In the genomic region with DNA sequence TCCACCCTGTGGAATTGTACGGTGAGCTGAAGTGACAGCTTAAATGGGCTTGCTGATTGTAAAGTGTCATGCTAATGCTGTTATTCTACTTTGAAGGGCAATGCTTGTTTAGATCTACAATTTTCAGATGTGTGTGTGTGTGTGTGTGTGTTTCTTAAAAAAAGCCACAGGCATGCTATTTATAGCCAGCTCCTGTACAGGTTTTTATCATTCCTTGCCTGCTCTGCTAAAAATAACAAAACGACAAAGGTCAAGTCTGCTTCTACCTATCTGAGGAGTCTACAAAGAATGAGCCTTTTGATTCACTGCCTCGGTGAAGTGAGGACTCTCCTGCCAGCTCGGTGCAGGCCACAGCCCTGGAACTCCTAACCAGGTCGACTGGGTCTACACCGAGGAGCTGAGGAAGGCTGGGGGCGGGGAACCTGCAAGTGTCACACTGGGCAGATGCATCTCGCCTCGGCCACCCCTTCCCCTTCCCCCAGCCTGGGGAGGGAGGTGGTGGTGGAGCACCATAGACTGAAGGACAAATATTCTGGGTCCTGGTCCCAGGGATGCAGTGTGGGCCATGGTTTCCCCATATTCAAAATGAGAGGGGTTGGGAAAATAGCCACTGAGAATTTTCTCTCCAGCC, we compare ENCODE assay signal across 29 cellular contexts. TPM values are rescaled to one million over a fixed set of nuclear protein-coding genes. Genes with fewer than 3 reads are reported as not detected.
DNase-seq lines count a peak whose midpoint lies in the region; ATAC-seq, FAIRE-seq and TF ChIP-seq lines count a peak whose summit lies in the region.
"Had no signal": no experiment of that assay in that cellular context is flagged by ENCODE, and none has a peak within 500 bp of the region (broad histone marks: within the 10 kb centered on the region; RNA-seq: fewer than 3 reads in every experiment).

No MANE protein-coding gene starts in this region.

- CTCF ChIA-PET in activated CD8-positive, alpha-beta T cell treated with anti-CD3 and anti-CD28 coated beads, Interleukin-2, amount 10 ng/mL, durations not matched to agents 7 days and 5 days (lab: Charles Lee) = no interaction called here

- peak; percentile 42 for ATAC-seq in Right ventricle myocardium inferior
- no peak for ATAC-seq in left cardiac atrium
- no peak for ATAC-seq in T-helper 17 cell
- ATAC-seq in activated CD8-positive, alpha-beta T cell treated with anti-CD3 and anti-CD28 coated beads, Interleukin-2, amount 10 ng/mL, durations not matched to agents 7 days and 5 days = no peak
- ATAC-seq: activated naive CD8-positive, alpha-beta T cell treated with anti-CD3 and anti-CD28 coated beads, Interleukin-2, amount 50 U/mL, for 24 hours; body of pancreas; PC-3 had no signal

- H3K4me3 Mint-ChIP-seq in T-helper 17 cell = no peak overlapping the region
- H3K4me3 Mint-ChIP-seq in glutamatergic neuron (ENCODE audit: unreplicated experiment) = no peak overlapping the region
- no peak overlapping the region for H3K4me3 Mint-ChIP-seq in activated CD8-positive, alpha-beta T cell treated with anti-CD3 and anti-CD28 coated beads, Interleukin-2, amount 10 ng/mL, durations not matched to agents 7 days and 5 days
- H3K4me3 Mint-ChIP-seq: activated naive CD8-positive, alpha-beta T cell treated with anti-CD3 and anti-CD28 coated beads, Interleukin-2, amount 50 U/mL, for 24 hours; B cell; HFFc6; naive B cell had no signal

- peak; percentile 40 for DNase-seq in Right ventricle myocardium inferior (ENCODE audit: missing footprints)
- DNase-seq in left cardiac atrium = no peak
- DNase-seq in T-helper 17 cell = no peak
- peak; percentile 53 for DNase-seq in islet precursor cell
- peak; percentile 48 to 78 for DNase-seq in suprapubic skin (ENCODE audit: low spot score in 2 of 2)
- DNase-seq in glutamatergic neuron = no peak
- no peak for DNase-seq in activated CD8-positive, alpha-beta T cell treated with anti-CD3 and anti-CD28 coated beads, Interleukin-2, amount 10 ng/mL, durations not matched to agents 7 days and 5 days
- no peak for DNase-seq in urothelium cell line (ENCODE audit: low spot score)
- DNase-seq: activated CD4-positive, alpha-beta T cell treated with anti-CD3 and anti-CD28 coated beads, Interleukin-2, amount 50 U/mL, for 48 hours; activated gamma-delta T cell treated with Interleukin-2 at 50 U/mL for 16 hours; activated naive CD8-positive, alpha-beta T cell treated with anti-CD3 and anti-CD28 coated beads, Interleukin-2, amount 50 U/mL, for 24 hours; activated T-cell treated with anti-CD3 and anti-CD28 coated beads for 4 hours; body of pancreas; DMS153; HFFc6; kidney glomerular epithelial cell; naive B cell; NCI-H1048; NCI-H1694; NCI-H2171; NCI-H524; NK-92 treated with Interleukin-12 subunit alpha and Interleukin-12 subunit beta, amount 100 ng/mL, for 24 hours; occipital lobe; SHP77 treated with DMSO at 0.1 percent for 48 hours; stimulated activated CD4-positive, alpha-beta T cell treated with anti-CD3 and anti-CD28 coated beads, Interleukin-2, amount 100 ng/mL, for 24 hours; trophoblast cell had no signal

- H3K27ac Mint-ChIP-seq in T-helper 17 cell (peak overlapping the region; percentile 81), glutamatergic neuron (ENCODE audit: unreplicated experiment) (no peak overlapping the region)
- H3K27ac Mint-ChIP-seq in activated CD8-positive, alpha-beta T cell treated with anti-CD3 and anti-CD28 coated beads, Interleukin-2, amount 10 ng/mL, durations not matched to agents 7 days and 5 days = no peak overlapping the region
- H3K27ac Mint-ChIP-seq: activated naive CD8-positive, alpha-beta T cell treated with anti-CD3 and anti-CD28 coated beads, Interleukin-2, amount 50 U/mL, for 24 hours; B cell; HFFc6 had no signal

- H3K36me3 Mint-ChIP-seq in T-helper 17 cell (ENCODE audit: low read depth) (peaks cover 5% of the 10 kb centered on the region), glutamatergic neuron (ENCODE audit: unreplicated experiment) (peaks cover 4% of the 10 kb centered on the region)
- H3K36me3 Mint-ChIP-seq in activated CD8-positive, alpha-beta T cell treated with anti-CD3 and anti-CD28 coated beads, Interleukin-2, amount 10 ng/mL, durations not matched to agents 7 days and 5 days (ENCODE audit: low read depth) = no peaks in the 10 kb centered on the region
- H3K36me3 Mint-ChIP-seq: naive B cell had no signal

- no peak for TF ChIP-seq CTCF in suprapubic skin (IDR thresholded peaks at IDR 0.05)
- TF ChIP-seq CTCF in glutamatergic neuron (IDR thresholded peaks at IDR 0.05; ENCODE audit: partially characterized antibody, unreplicated experiment) = no peak

- 62% methylated on average over 7 of the region's 9 CpGs for WGBS in suprapubic skin

- H3K4me1 ChIP-seq in suprapubic skin = peaks cover 6% of the 10 kb centered on the region

- no peaks in the 10 kb centered on the region for H3K9me3 ChIP-seq in T-helper 17 cell (ENCODE audit: control insufficient read depth, low read length, poor library complexity, severe bottlenecking)
- no peaks in the 10 kb centered on the region for H3K9me3 ChIP-seq in suprapubic skin
- H3K9me3 ChIP-seq: body of pancreas had no signal

- H3K4me3 ChIP-seq in suprapubic skin = no peak overlapping the region
- H3K4me3 ChIP-seq: body of pancreas, smooth muscle cell had no signal

- intact Hi-C loops in Right ventricle myocardium inferior (cut with DNase I) (no loop called here), left cardiac atrium (cut with DNase I) (no loop called here)

- H3K27me3 Mint-ChIP-seq in T-helper 17 cell = peaks cover 54% of the 10 kb centered on the region
- peaks cover 3% of the 10 kb centered on the region for H3K27me3 Mint-ChIP-seq in glutamatergic neuron (ENCODE audit: unreplicated experiment)
- peaks cover 9% of the 10 kb centered on the region for H3K27me3 Mint-ChIP-seq in activated CD8-positive, alpha-beta T cell treated with anti-CD3 and anti-CD28 coated beads, Interleukin-2, amount 10 ng/mL, durations not matched to agents 7 days and 5 days (ENCODE audit: low read depth)
- H3K27me3 Mint-ChIP-seq: activated naive CD8-positive, alpha-beta T cell treated with anti-CD3 and anti-CD28 coated beads, Interleukin-2, amount 50 U/mL, for 24 hours had no signal

- H3K4me1 Mint-ChIP-seq in T-helper 17 cell (peaks cover 5% of the 10 kb centered on the region), glutamatergic neuron (ENCODE audit: low read depth, unreplicated experiment) (peaks cover 24% of the 10 kb centered on the region)
- H3K4me1 Mint-ChIP-seq in activated CD8-positive, alpha-beta T cell treated with anti-CD3 and anti-CD28 coated beads, Interleukin-2, amount 10 ng/mL, durations not matched to agents 7 days and 5 days (ENCODE audit: low read depth) = no peaks in the 10 kb centered on the region
- H3K4me1 Mint-ChIP-seq: activated naive CD8-positive, alpha-beta T cell treated with anti-CD3 and anti-CD28 coated beads, Interleukin-2, amount 50 U/mL, for 24 hours had no signal

- no peaks in the 10 kb centered on the region for H3K36me3 ChIP-seq in suprapubic skin

- peaks cover 9% of the 10 kb centered on the region for H3K27me3 ChIP-seq in suprapubic skin
- H3K27me3 ChIP-seq: body of pancreas had no signal

- TF ChIP-seq POLR2A in suprapubic skin (IDR thresholded peaks at IDR 0.05) = no peak

- peaks cover 6% of the 10 kb centered on the region for H3K9me3 Mint-ChIP-seq in glutamatergic neuron (ENCODE audit: unreplicated experiment)
- no peaks in the 10 kb centered on the region for H3K9me3 Mint-ChIP-seq in activated CD8-positive, alpha-beta T cell treated with anti-CD3 and anti-CD28 coated beads, Interleukin-2, amount 10 ng/mL, durations not matched to agents 7 days and 5 days (ENCODE audit: insufficient read depth)
- H3K9me3 Mint-ChIP-seq: activated naive CD8-positive, alpha-beta T cell treated with anti-CD3 and anti-CD28 coated beads, Interleukin-2, amount 50 U/mL, for 24 hours; HFFc6 had no signal

- FAIRE-seq in urothelium cell line (lab: Jason Lieb, UNC) = no peak

- TF ChIP-seq EP300 in suprapubic skin (IDR thresholded peaks at IDR 0.05) = no peak

- POLR2A ChIA-PET in activated CD8-positive, alpha-beta T cell treated with anti-CD3 and anti-CD28 coated beads, Interleukin-2, amount 10 ng/mL, durations not matched to agents 7 days and 5 days (lab: Charles Lee) = no interaction called here

- no peak overlapping the region for H3K27ac ChIP-seq in suprapubic skin
- H3K27ac ChIP-seq: body of pancreas had no signal

RNA-seq across cellular contexts. Expression of a gene that starts 11.6 kb away (rescaled TPM):
- total RNA-seq in Right ventricle myocardium inferior (0.14 TPM), left cardiac atrium (under 1 TPM in 1 of 2 donors, not detected in 1; 0.31 TPM), T-helper 17 cell (not detected), suprapubic skin (1 to 10 TPM in 2 of 4 donors, under 1 TPM in 1, not detected in 1; 0.86 to 2.2 (median 1.0) TPM), glutamatergic neuron (ENCODE audit: unreplicated experiment) (31.2 TPM)
- not detected for total RNA-seq in activated CD8-positive, alpha-beta T cell treated with anti-CD3 and anti-CD28 coated beads, Interleukin-2, amount 10 ng/mL, durations not matched to agents 7 days and 5 days
- total RNA-seq: B cell, HFFc6, PC-3, smooth muscle cell had no signal

Comparison
In these comparisons a context has a peak if more than half of its experiments do, and no peak if none do; other contexts are left out.
1. DNase-seq: peak in Right ventricle myocardium inferior (single experiment), islet precursor cell (single experiment) and suprapubic skin (2 of 2); none in left cardiac atrium (single experiment), T-helper 17 cell (0 of 3), glutamatergic neuron (single experiment), activated CD8-positive, alpha-beta T cell treated with anti-CD3 and anti-CD28 coated beads, Interleukin-2, amount 10 ng/mL, durations not matched to agents 7 days and 5 days (single experiment) and urothelium cell line (single experiment).
2. RNA of a gene that starts 11.6 kb away (total RNA-seq): 31.2 TPM in glutamatergic neuron (single experiment); 0.86 to 2.2 TPM in suprapubic skin, 0.31 TPM in left cardiac atrium, 0.14 TPM in Right ventricle myocardium inferior (single experiment), not detected in T-helper 17 cell and not detected in activated CD8-positive, alpha-beta T cell treated with anti-CD3 and anti-CD28 coated beads, Interleukin-2, amount 10 ng/mL, durations not matched to agents 7 days and 5 days; every median in the first group is over 10 times any median in the second.